Comparison of ENCODE assay signal across 17 cellular contexts in the genomic region with DNA sequence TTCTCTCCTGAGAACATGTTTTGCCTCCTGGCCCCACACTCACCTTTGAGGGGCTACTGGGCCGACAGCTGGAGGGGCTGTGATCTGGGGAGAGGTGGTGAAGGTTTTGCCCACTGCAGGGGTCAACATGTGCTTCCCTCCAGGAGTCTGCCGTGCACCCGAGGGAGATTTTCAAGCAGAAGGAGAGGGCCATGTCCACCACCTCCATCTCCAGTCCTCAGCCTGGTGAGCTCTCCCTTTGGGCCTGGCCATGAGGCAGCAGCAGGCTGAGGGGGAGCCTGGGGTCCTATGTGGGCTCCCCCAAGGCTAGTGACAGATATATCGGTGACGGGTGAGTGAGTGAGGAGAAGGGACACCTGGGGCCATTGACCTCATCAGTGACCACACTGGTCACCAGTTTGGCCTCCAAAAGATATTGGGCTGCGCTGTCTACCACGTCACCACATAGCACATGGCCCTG. TPM values are rescaled to one million over a fixed set of nuclear protein-coding genes. Genes with fewer than 3 reads are reported as not detected.
DNase-seq lines count a peak whose midpoint lies in the region; ATAC-seq and TF ChIP-seq lines count a peak whose summit lies in the region.
"Had no signal": no experiment of that assay in that cellular context is flagged by ENCODE, and none has a peak within 500 bp of the region (broad histone marks: within the 10 kb centered on the region; RNA-seq: fewer than 3 reads in every experiment).

No MANE protein-coding gene starts in this region.

- H3K9ac ChIP-seq in OCI-LY3 (ENCODE audit: low read length): no peak overlapping the region

- no peak overlapping the region for H2AFZ ChIP-seq in OCI-LY3 (ENCODE audit: low read depth, low read length)

- ATAC-seq in stimulated activated naive CD8-positive, alpha-beta T cell treated with anti-CD3 and anti-CD28 coated beads, Interleukin-15, Interleukin-2, amounts not matched to agents 100 U/mL and 50 U/mL, for 24 hours: no peak
- ATAC-seq in activated T-cell treated with anti-CD3 and anti-CD28 coated beads, Interleukin-2, amount 50 U/mL, for 72 hours (replicated peaks in 1 of 2): no peak
- ATAC-seq: activated CD8-positive, alpha-beta memory T cell treated with anti-CD3 and anti-CD28 coated beads, Interleukin-2, amount 10 ng/mL, durations not matched to agents 7 days and 5 days had no signal

- H3K4me1 ChIP-seq in OCI-LY3 (ENCODE audit: low read length) (peaks cover 12% of the 10 kb centered on the region), esophagus squamous epithelium (peaks cover 9 to 45% (median 19%) of the 10 kb centered on the region in 3 donors)
- peaks cover 4% of the 10 kb centered on the region for H3K4me1 ChIP-seq in CD4-positive, alpha-beta memory T cell (ENCODE audit: insufficient read depth, low read length)

- H3K79me2 ChIP-seq in OCI-LY3 (ENCODE audit: low read length): no peaks in the 10 kb centered on the region

- H3K27ac Mint-ChIP-seq in activated naive CD4-positive, alpha-beta T cell treated with anti-CD3 and anti-CD28 coated beads for 36 hours: no peak overlapping the region
- peak overlapping the region in 1 of 7 donors; percentile 36 for H3K27ac Mint-ChIP-seq in CD4-positive, alpha-beta memory T cell
- no peak overlapping the region for H3K27ac Mint-ChIP-seq in HFFc6
- H3K27ac Mint-ChIP-seq in activated T-cell treated with anti-CD3 and anti-CD28 coated beads, Interleukin-2, amount 50 U/mL, for 72 hours: no peak overlapping the region
- H3K27ac Mint-ChIP-seq: activated CD8-positive, alpha-beta memory T cell treated with anti-CD3 and anti-CD28 coated beads, Interleukin-2, amount 10 ng/mL, durations not matched to agents 7 days and 5 days had no signal

- no peaks in the 10 kb centered on the region for H3K9me3 Mint-ChIP-seq in activated naive CD4-positive, alpha-beta T cell treated with anti-CD3 and anti-CD28 coated beads for 36 hours
- peaks cover 0 to 2% (median 0%) of the 10 kb centered on the region in 8 donors for H3K9me3 Mint-ChIP-seq in CD4-positive, alpha-beta memory T cell
- H3K9me3 Mint-ChIP-seq in HFFc6: no peaks in the 10 kb centered on the region
- no peaks in the 10 kb centered on the region for H3K9me3 Mint-ChIP-seq in activated T-cell treated with anti-CD3 and anti-CD28 coated beads, Interleukin-2, amount 50 U/mL, for 72 hours

- H3K36me3 ChIP-seq in OCI-LY3 (replicated peaks; ENCODE audit: low read depth, low read length) (peaks cover 69% of the 10 kb centered on the region), esophagus squamous epithelium (peaks cover 47 to 92% (median 70%) of the 10 kb centered on the region in 3 donors)
- H3K36me3 ChIP-seq in CD4-positive, alpha-beta memory T cell (ENCODE audit: insufficient read depth, low read length): peaks cover 71% of the 10 kb centered on the region

- no peak for TF ChIP-seq CTCF in OCI-LY3 (IDR thresholded peaks at IDR 0.05; ENCODE audit: low read depth, low read length)
- no peak for TF ChIP-seq CTCF in esophagus squamous epithelium (IDR thresholded peaks at IDR 0.05)
- TF ChIP-seq CTCF in HFFc6 (IDR thresholded peaks at IDR 0.05): no peak

- H4K20me1 ChIP-seq in OCI-LY3 (ENCODE audit: insufficient read depth, low read length): peaks cover 13% of the 10 kb centered on the region

- 75 to 100% methylated on average over 2 to 3 of the region's 7 CpGs for WGBS in esophagus squamous epithelium, 2 donors

- H3K27me3 Mint-ChIP-seq in activated naive CD4-positive, alpha-beta T cell treated with anti-CD3 and anti-CD28 coated beads for 36 hours (ENCODE audit: low read depth): no peaks in the 10 kb centered on the region
- no peaks in the 10 kb centered on the region for H3K27me3 Mint-ChIP-seq in CD4-positive, alpha-beta memory T cell
- H3K27me3 Mint-ChIP-seq in HFFc6 (ENCODE audit: insufficient read depth): no peaks in the 10 kb centered on the region; the same call in 1 of the 2 replicates
- no peaks in the 10 kb centered on the region for H3K27me3 Mint-ChIP-seq in activated T-cell treated with anti-CD3 and anti-CD28 coated beads, Interleukin-2, amount 50 U/mL, for 72 hours (ENCODE audit: low read depth)
- H3K27me3 Mint-ChIP-seq: activated CD8-positive, alpha-beta memory T cell treated with anti-CD3 and anti-CD28 coated beads, Interleukin-2, amount 10 ng/mL, durations not matched to agents 7 days and 5 days had no signal

- no peak for TF ChIP-seq POLR2A in esophagus squamous epithelium (IDR thresholded peaks at IDR 0.05)

- POLR2A ChIA-PET in CD4-positive, alpha-beta memory T cell (lab: Charles Lee; ENCODE audit: partially characterized antibody): no interaction called here

- H3K4me2 ChIP-seq in OCI-LY3 (ENCODE audit: low read length): no peak overlapping the region

- peak overlapping the region; percentile 50 for H3K27ac ChIP-seq in OCI-LY3 (ENCODE audit: low read length)
- H3K27ac ChIP-seq in esophagus squamous epithelium: peak overlapping the region; percentile 18 to 85 (median 80)
- H3K27ac ChIP-seq in CD4-positive, alpha-beta memory T cell (ENCODE audit: low read depth, low read length): no peak overlapping the region
- H3K27ac ChIP-seq: adrenal gland, VCaP had no signal

- H3K4me1 Mint-ChIP-seq in activated naive CD4-positive, alpha-beta T cell treated with anti-CD3 and anti-CD28 coated beads for 36 hours (ENCODE audit: low read depth): peaks cover 13% of the 10 kb centered on the region
- H3K4me1 Mint-ChIP-seq in CD4-positive, alpha-beta memory T cell: peaks cover 2 to 15% (median 10%) of the 10 kb centered on the region in 4 donors
- no peaks in the 10 kb centered on the region for H3K4me1 Mint-ChIP-seq in HFFc6 (ENCODE audit: low read depth)
- H3K4me1 Mint-ChIP-seq in activated T-cell treated with anti-CD3 and anti-CD28 coated beads, Interleukin-2, amount 50 U/mL, for 72 hours (ENCODE audit: low read depth): peaks cover 6% of the 10 kb centered on the region

- CTCF ChIA-PET in activated naive CD4-positive, alpha-beta T cell treated with anti-CD3 and anti-CD28 coated beads for 36 hours (lab: Charles Lee): no interaction called here
- CTCF ChIA-PET in CD4-positive, alpha-beta memory T cell (lab: Charles Lee; ENCODE audit: partially characterized antibody): no interaction called here

- H3K4me3 ChIP-seq in OCI-LY3 (ENCODE audit: low read length) (no peak overlapping the region), esophagus squamous epithelium (no peak overlapping the region)
- no peak overlapping the region for H3K4me3 ChIP-seq in CD4-positive, alpha-beta memory T cell (ENCODE audit: low read length in 2 of 2)
- H3K4me3 ChIP-seq: adrenal gland had no signal

- no peak overlapping the region for H3K4me3 Mint-ChIP-seq in activated naive CD4-positive, alpha-beta T cell treated with anti-CD3 and anti-CD28 coated beads for 36 hours
- no peak overlapping the region for H3K4me3 Mint-ChIP-seq in CD4-positive, alpha-beta memory T cell
- no peak overlapping the region for H3K4me3 Mint-ChIP-seq in HFFc6
- H3K4me3 Mint-ChIP-seq in activated T-cell treated with anti-CD3 and anti-CD28 coated beads, Interleukin-2, amount 50 U/mL, for 72 hours: no peak overlapping the region
- H3K4me3 Mint-ChIP-seq: activated CD8-positive, alpha-beta memory T cell treated with anti-CD3 and anti-CD28 coated beads, Interleukin-2, amount 10 ng/mL, durations not matched to agents 7 days and 5 days had no signal

- H3K9me3 ChIP-seq in OCI-LY3 (ENCODE audit: insufficient read depth, low read length): no peaks in the 10 kb centered on the region
- H3K9me3 ChIP-seq in esophagus squamous epithelium: no peaks in the 10 kb centered on the region
- H3K9me3 ChIP-seq in CD4-positive, alpha-beta memory T cell (ENCODE audit: control insufficient read depth in 1 of 2, low read length in 2 of 2): no peaks in the 10 kb centered on the region
- H3K9me3 ChIP-seq: adrenal gland had no signal

- peak; percentile 1 for DNase-seq in activated naive CD4-positive, alpha-beta T cell treated with anti-CD3 and anti-CD28 coated beads for 36 hours
- no peak for DNase-seq in activated naive CD4-positive, alpha-beta T cell treated with Interleukin-2 at 50 U/mL for 16 hours
- DNase-seq in esophagus squamous epithelium (lab: John Stamatoyannopoulos, UW) (no peak), HFFc6 (no peak)
- DNase-seq in stimulated activated naive CD8-positive, alpha-beta T cell treated with anti-CD3 and anti-CD28 coated beads, Interleukin-15, Interleukin-2, amounts not matched to agents 100 U/mL and 50 U/mL, for 24 hours: peak; percentile 3
- no peak for DNase-seq in CD4-positive, alpha-beta memory T cell
- no peak for DNase-seq in activated T-cell treated with anti-CD3 and anti-CD28 coated beads, Interleukin-2, amount 50 U/mL, for 72 hours
- DNase-seq: activated CD8-positive, alpha-beta memory T cell treated with anti-CD3 and anti-CD28 coated beads, Interleukin-2, amount 10 ng/mL, durations not matched to agents 7 days and 5 days; cerebellar nuclear complex; erythroblast; KBM-7; NCI-H1417 had no signal

- H3K36me3 Mint-ChIP-seq in activated naive CD4-positive, alpha-beta T cell treated with anti-CD3 and anti-CD28 coated beads for 36 hours (ENCODE audit: low read depth): peaks cover 35% of the 10 kb centered on the region
- peaks cover 37 to 66% of the 10 kb centered on the region in 2 donors for H3K36me3 Mint-ChIP-seq in CD4-positive, alpha-beta memory T cell
- peaks cover 32% of the 10 kb centered on the region for H3K36me3 Mint-ChIP-seq in HFFc6 (ENCODE audit: low read depth)
- peaks cover 7 to 28% of the 10 kb centered on the region in 2 donors for H3K36me3 Mint-ChIP-seq in activated T-cell treated with anti-CD3 and anti-CD28 coated beads, Interleukin-2, amount 50 U/mL, for 72 hours (ENCODE audit: insufficient read depth in 2 of 2)

- H3K27me3 ChIP-seq in OCI-LY3 (ENCODE audit: low read depth, low read length) (no peaks in the 10 kb centered on the region), esophagus squamous epithelium (no peaks in the 10 kb centered on the region)
- no peaks in the 10 kb centered on the region for H3K27me3 ChIP-seq in CD4-positive, alpha-beta memory T cell (ENCODE audit: insufficient read depth, low read length)
- H3K27me3 ChIP-seq: adrenal gland had no signal

- intact Hi-C loops in activated naive CD4-positive, alpha-beta T cell treated with anti-CD3 and anti-CD28 coated beads for 36 hours (cut with micrococcal nuclease): no loop called here
- intact Hi-C loops in esophagus squamous epithelium (cut with DNase I): no loop called here
- intact Hi-C loops in CD4-positive, alpha-beta memory T cell (cut with micrococcal nuclease): no loop called here

RNA-seq across cellular contexts. Expression of a gene that starts 6.6 kb away (rescaled TPM):
- total RNA-seq in activated naive CD4-positive, alpha-beta T cell treated with anti-CD3 and anti-CD28 coated beads for 36 hours: under 1 TPM in 1 of 2 experiments, not detected in 1; 0.24 TPM
- total RNA-seq in esophagus squamous epithelium: 1 to 10 TPM in 2 of 4 donors, under 1 TPM in 1, not detected in 1; 0.57 to 1.6 (median 1.3) TPM
- total RNA-seq in CD4-positive, alpha-beta memory T cell: 1 to 10 TPM; 1.1 to 1.5 TPM
- polyA plus RNA-seq in CD4-positive, alpha-beta memory T cell: not detected
- total RNA-seq in HFFc6 (2021; fragmentation: NEBNext Ultra II Directional; extraction: Animal tissue kit (Norgen Biotek cat#: 25700)): under 1 TPM in 4 of 6 experiments, not detected in 2; 0.26 to 0.51 (median 0.35) TPM
- 1 to 10 TPM; 1.2 to 1.7 TPM for total RNA-seq in activated T-cell treated with anti-CD3 and anti-CD28 coated beads, Interleukin-2, amount 50 U/mL, for 72 hours
- total RNA-seq: A673 had no signal
- polyA plus RNA-seq: keratinocyte had no signal

RNA-seq across cellular contexts. Expression of a gene that starts 14.3 kb away (rescaled TPM):
- total RNA-seq in activated naive CD4-positive, alpha-beta T cell treated with anti-CD3 and anti-CD28 coated beads for 36 hours: 10 to 100 TPM; 82.3 TPM
- total RNA-seq in esophagus squamous epithelium: 100 to 1,000 TPM; 185 to 337 (median 225) TPM
- 100 to 1,000 TPM; 157 to 166 TPM for total RNA-seq in CD4-positive, alpha-beta memory T cell
- polyA plus RNA-seq in CD4-positive, alpha-beta memory T cell: 100 to 1,000 TPM; 177 to 250 TPM
- total RNA-seq in HFFc6 (2021; fragmentation: NEBNext Ultra II Directional; extraction: Animal tissue kit (Norgen Biotek cat#: 25700)): 100 to 1,000 TPM; 146 to 167 (median 153) TPM
- 10 to 100 TPM; 57.8 to 58.8 TPM for total RNA-seq in activated T-cell treated with anti-CD3 and anti-CD28 coated beads, Interleukin-2, amount 50 U/mL, for 72 hours

RNA-seq across cellular contexts. Expression of a gene that starts 23.5 kb away (rescaled TPM):
- total RNA-seq in activated naive CD4-positive, alpha-beta T cell treated with anti-CD3 and anti-CD28 coated beads for 36 hours: 10 to 100 TPM; 27.1 to 29.4 TPM
- 10 to 100 TPM; 24.1 to 45.9 (median 24.8) TPM for total RNA-seq in esophagus squamous epithelium
- 10 to 100 TPM; 64.8 to 67.2 TPM for total RNA-seq in CD4-positive, alpha-beta memory T cell
- polyA plus RNA-seq in CD4-positive, alpha-beta memory T cell: 10 to 100 TPM in 1 of 2 donors, 1 to 10 TPM in 1; 8.0 to 18.2 TPM
- total RNA-seq in HFFc6 (2021; fragmentation: NEBNext Ultra II Directional; extraction: Animal tissue kit (Norgen Biotek cat#: 25700)): 10 to 100 TPM; 11.4 to 14.3 (median 12.1) TPM
- 10 to 100 TPM; 40.2 to 46.0 TPM for total RNA-seq in activated T-cell treated with anti-CD3 and anti-CD28 coated beads, Interleukin-2, amount 50 U/mL, for 72 hours

RNA-seq across cellular contexts. Expression of a gene that starts 45.4 kb away (rescaled TPM):
- 10 to 100 TPM; 10.1 to 10.8 TPM for total RNA-seq in activated naive CD4-positive, alpha-beta T cell treated with anti-CD3 and anti-CD28 coated beads for 36 hours
- total RNA-seq in esophagus squamous epithelium: 10 to 100 TPM in 2 of 4 donors, 1 to 10 TPM in 2; 4.6 to 83.9 (median 25.2) TPM
- total RNA-seq in CD4-positive, alpha-beta memory T cell: 1 to 10 TPM; 7.8 TPM
- 1 to 10 TPM in 1 of 2 donors, under 1 TPM in 1; 0.20 to 2.3 TPM for polyA plus RNA-seq in CD4-positive, alpha-beta memory T cell
- 10 to 100 TPM; 69.7 to 83.2 (median 76.4) TPM for total RNA-seq in HFFc6 (2021; fragmentation: NEBNext Ultra II Directional; extraction: Animal tissue kit (Norgen Biotek cat#: 25700))
- 10 to 100 TPM; 18.1 to 18.4 TPM for total RNA-seq in activated T-cell treated with anti-CD3 and anti-CD28 coated beads, Interleukin-2, amount 50 U/mL, for 72 hours

Comparison
In these comparisons a context has a peak if more than half of its experiments do, and no peak if none do; other contexts are left out.
1. DNase-seq: peak in activated naive CD4-positive, alpha-beta T cell treated with anti-CD3 and anti-CD28 coated beads for 36 hours (single experiment) and stimulated activated naive CD8-positive, alpha-beta T cell treated with anti-CD3 and anti-CD28 coated beads, Interleukin-15, Interleukin-2, amounts not matched to agents 100 U/mL and 50 U/mL, for 24 hours (single experiment); none in activated naive CD4-positive, alpha-beta T cell treated with Interleukin-2 at 50 U/mL for 16 hours (single experiment), esophagus squamous epithelium (single experiment), CD4-positive, alpha-beta memory T cell (0 of 5), HFFc6 (single experiment) and activated T-cell treated with anti-CD3 and anti-CD28 coated beads, Interleukin-2, amount 50 U/mL, for 72 hours (0 of 2).